In the genomic region with DNA sequence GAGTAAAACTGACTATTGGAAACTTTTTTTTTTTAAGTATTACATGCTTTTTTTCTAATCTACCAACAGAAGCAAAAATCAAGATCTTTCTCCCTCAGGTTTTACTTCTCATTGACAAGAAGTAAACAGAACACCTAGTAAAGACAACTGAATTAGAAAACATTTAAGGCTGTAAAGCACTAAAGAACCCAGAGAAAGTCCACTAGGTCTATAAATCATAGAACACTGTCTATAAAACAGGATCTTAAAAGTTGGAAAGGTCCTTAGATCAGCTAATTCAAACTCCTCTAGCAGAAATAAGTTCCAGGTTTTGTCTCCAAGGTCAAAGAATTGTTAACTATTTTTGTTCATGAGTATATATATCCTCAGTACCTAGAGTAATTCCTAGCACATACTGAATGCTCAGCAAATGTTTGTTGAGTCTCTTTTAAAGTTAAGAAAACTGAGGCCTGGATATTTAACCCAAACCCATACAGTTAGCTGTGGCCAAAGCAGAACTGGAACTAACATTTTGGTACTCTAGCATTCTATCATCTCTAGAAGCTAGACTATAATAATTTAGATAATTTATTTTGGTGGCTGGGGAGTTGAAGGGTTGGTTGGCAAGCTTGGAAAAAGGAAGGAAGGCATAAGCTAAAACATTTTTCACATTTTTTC, we compare ENCODE assay signal across 1 cellular context.
TF ChIP-seq lines count a peak whose summit lies in the region.

No MANE protein-coding gene starts in this region.

TF ChIP-seq in HepG2, 621 proteins besides CTCF, POLR2A, EP300 and RAD21 (continued from another document):
- TF ChIP-seq SNRNP70 (IDR thresholded peaks at IDR 0.05; ENCODE audit: low read depth, low read length) (no peak), YY1 (IDR thresholded peaks at IDR 0.05; ENCODE audit: insufficient read depth, insufficient replicate concordance, low read depth, low read length) (no peak)
